ENCODE assay signal across 16 cellular contexts in the genomic region with DNA sequence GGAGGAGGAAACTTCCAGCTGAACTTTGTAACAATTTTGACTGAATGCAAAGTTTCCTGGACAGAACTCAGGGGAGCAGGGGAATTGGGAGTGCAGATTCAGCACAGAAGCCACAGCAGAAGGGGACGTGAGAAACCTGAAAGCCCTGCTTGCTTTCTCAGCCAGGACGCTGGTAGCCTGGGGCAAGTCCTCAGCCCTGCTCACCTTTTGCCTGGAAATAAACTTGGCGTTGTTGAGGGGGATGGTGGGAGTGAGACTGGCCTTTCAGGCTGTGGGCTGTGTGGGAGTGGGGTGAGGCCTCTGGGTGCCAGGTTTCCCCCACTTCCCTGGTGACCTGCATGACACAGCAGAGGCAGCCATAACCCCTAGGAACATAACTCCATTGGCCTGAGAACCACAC.
DNase-seq lines count a peak whose midpoint lies in the region; ATAC-seq and TF ChIP-seq lines count a peak whose summit lies in the region.
"Had no signal": no experiment of that assay in that cellular context is flagged by ENCODE, and none has a peak within 500 bp of the region (broad histone marks: within the 10 kb centered on the region; RNA-seq: fewer than 3 reads in every experiment).

No MANE protein-coding gene starts in this region.

- peak; percentile 27 for ATAC-seq in stimulated activated memory B cell treated with anti-CD40 and anti-IgM and Interleukin-4, amounts not matched to agents 10 μg/mL and 1 μg/mL and 100 μg/mL, for 72 hours
- no peak for ATAC-seq in GM18858 (IDR thresholded peaks at IDR 0.05; ENCODE audit: unreplicated experiment)
- ATAC-seq: A549, GM12878, GM23338 had no signal

- peaks cover 10% of the 10 kb centered on the region for H3K9me3 Mint-ChIP-seq in stimulated activated memory B cell treated with anti-CD40 and anti-IgM and Interleukin-4, amounts not matched to agents 10 μg/mL and 1 μg/mL and 100 μg/mL, for 72 hours

- H3K4me1 ChIP-seq in MM.1S (ENCODE audit: low read length) (peaks cover 38% of the 10 kb centered on the region), adipocyte (ENCODE audit: control insufficient read depth, insufficient read depth, low read length) (no peaks in the 10 kb centered on the region)
- H3K4me1 ChIP-seq: A549 had no signal

- no peaks in the 10 kb centered on the region for H3K9me3 ChIP-seq in MM.1S (replicated peaks; ENCODE audit: insufficient read depth, low read length)
- peaks cover 11% of the 10 kb centered on the region for H3K9me3 ChIP-seq in adipocyte (ENCODE audit: control insufficient read depth, low read length)
- H3K9me3 ChIP-seq: A549 had no signal

- H3K4me3 ChIP-seq in MM.1S (ENCODE audit: low read length) (peak overlapping the region; percentile 39), adipocyte (ENCODE audit: low read length) (no peak overlapping the region)
- H3K4me3 ChIP-seq: A549, GM12878, GM23338 had no signal

- no peaks in the 10 kb centered on the region for H4K20me1 ChIP-seq in MM.1S (ENCODE audit: insufficient read depth, low read length)

- H3K27ac Mint-ChIP-seq in stimulated activated memory B cell treated with anti-CD40 and anti-IgM and Interleukin-4, amounts not matched to agents 10 μg/mL and 1 μg/mL and 100 μg/mL, for 72 hours: no peak overlapping the region
- H3K27ac Mint-ChIP-seq: CD4-positive, alpha-beta T cell; GM23338 had no signal

- no peak for TF ChIP-seq CTCF in MM.1S (IDR thresholded peaks at IDR 0.05; ENCODE audit: low read length)

- H3K4me3 Mint-ChIP-seq in stimulated activated memory B cell treated with anti-CD40 and anti-IgM and Interleukin-4, amounts not matched to agents 10 μg/mL and 1 μg/mL and 100 μg/mL, for 72 hours: no peak overlapping the region
- H3K4me3 Mint-ChIP-seq: CD4-positive, alpha-beta T cell; GM23338 had no signal

- H3K36me3 ChIP-seq in MM.1S (replicated peaks; ENCODE audit: insufficient read depth, low read length): no peaks in the 10 kb centered on the region
- H3K36me3 ChIP-seq in adipocyte (ENCODE audit: control insufficient read depth, insufficient read depth, low read length, severe bottlenecking): no peaks in the 10 kb centered on the region

- H3K36me3 Mint-ChIP-seq in stimulated activated memory B cell treated with anti-CD40 and anti-IgM and Interleukin-4, amounts not matched to agents 10 μg/mL and 1 μg/mL and 100 μg/mL, for 72 hours: no peaks in the 10 kb centered on the region

- H3K4me1 Mint-ChIP-seq in stimulated activated memory B cell treated with anti-CD40 and anti-IgM and Interleukin-4, amounts not matched to agents 10 μg/mL and 1 μg/mL and 100 μg/mL, for 72 hours: no peaks in the 10 kb centered on the region

- peak overlapping the region; percentile 72 for H3K4me2 ChIP-seq in MM.1S (ENCODE audit: low read depth, low read length)
- H3K4me2 ChIP-seq: A549, GM23338 had no signal

- no peaks in the 10 kb centered on the region for H3K79me2 ChIP-seq in MM.1S (ENCODE audit: low read length)

- H3K27me3 ChIP-seq in MM.1S (replicated peaks; ENCODE audit: insufficient read depth, low read length) (no peaks in the 10 kb centered on the region), adipocyte (replicated peaks; ENCODE audit: control insufficient read depth, insufficient read depth, low read length) (no peaks in the 10 kb centered on the region)

- DNase-seq in MM.1S (peak; percentile 41), adipocyte (ENCODE audit: low read depth) (no peak), NCI-H1930 (lab: John Stamatoyannopoulos, UW) (no peak), AG20443 (ENCODE audit: low spot score) (no peak)
- DNase-seq: AML-193; C1 segment of cervical spinal cord; Calu3; CD4-positive, alpha-beta T cell; DMS 273 treated with DMSO at 0.1 percent for 48 hours; H7; IMR-90 had no signal

- H3K27me3 Mint-ChIP-seq in stimulated activated memory B cell treated with anti-CD40 and anti-IgM and Interleukin-4, amounts not matched to agents 10 μg/mL and 1 μg/mL and 100 μg/mL, for 72 hours: no peaks in the 10 kb centered on the region
- H3K27me3 Mint-ChIP-seq: CD4-positive, alpha-beta T cell had no signal

- H2AFZ ChIP-seq in MM.1S (ENCODE audit: low read length): peak overlapping the region; percentile 70
- H2AFZ ChIP-seq: GM23338 had no signal

- peak overlapping the region; percentile 40; the same call in 1 of the 2 replicates for H3K9ac ChIP-seq in MM.1S (ENCODE audit: low read length)
- peak overlapping the region; percentile 18 for H3K9ac ChIP-seq in adipocyte (ENCODE audit: low read length)

- peak overlapping the region; percentile 75; the same call in 1 of the 2 replicates for H3K27ac ChIP-seq in MM.1S (ENCODE audit: low read length)
- H3K27ac ChIP-seq: A549 had no signal

- H3K9me2 ChIP-seq in MM.1S (replicated peaks; ENCODE audit: insufficient read depth, low read length): no peaks in the 10 kb centered on the region

- H3F3A ChIP-seq in MM.1S (ENCODE audit: insufficient read depth, low read length): peaks cover 28% of the 10 kb centered on the region
